Comparison of ENCODE assay signal across 24 cellular contexts in genomic region chr6:149988550-149989336, GRCh38. TPM values are rescaled to one million over a fixed set of nuclear protein-coding genes. Genes with fewer than 3 reads are reported as not detected.
DNase-seq lines count a peak whose midpoint lies in the region; ATAC-seq and FAIRE-seq lines count a peak whose summit lies in the region.
"Had no signal": no experiment of that assay in that cellular context is flagged by ENCODE, and none has a peak within 500 bp of the region (broad histone marks: within the 10 kb centered on the region; RNA-seq: fewer than 3 reads in every experiment).

No MANE protein-coding gene starts in this region.

- FAIRE-seq in small intestine (lab: Jason Lieb, UNC) = no peak
- FAIRE-seq: kidney had no signal

- ATAC-seq in memory B cell (ENCODE audit: low read depth) = no peak
- ATAC-seq: heart left ventricle had no signal

- no peak for DNase-seq in activated naive CD8-positive, alpha-beta T cell treated with anti-CD3 and anti-CD28 coated beads for 36 hours
- no peak for DNase-seq in activated T-helper 1 cell treated with anti-CD3 and anti-CD28 coated beads, Interleukin-12 subunit alpha, Interleukin-12 subunit beta, Interleukin-2, Interleukin-4 antibody, amounts not matched to agents 30 ng/mL and 10 ng/mL and 1 ng/mL, durations not matched to agents 14 hours and 24 hours and 36 hours (ENCODE audit: low spot score)
- DNase-seq in memory B cell (ENCODE audit: low spot score in 2 of 2) = no peak
- no peak for DNase-seq in globus pallidus (ENCODE audit: low spot score)
- no peak for DNase-seq in small intestine
- DNase-seq in mesenteric fat pad (ENCODE audit: low spot score) = no peak
- DNase-seq: activated gamma-delta T cell treated with Interleukin-2 at 50 U/mL for 16 hours; aorta; Caco-2; EL; heart left ventricle; KBM-7; kidney; NCI-H2029; NCI-H510A; occipital lobe; sigmoid colon; stimulated activated CD4-positive, alpha-beta T cell treated with anti-CD3 and anti-CD28 coated beads, Interleukin-2, amount 100 ng/mL, for 24 hours; stomach had no signal

- peaks cover 79% of the 10 kb centered on the region for H3K27me3 Mint-ChIP-seq in activated naive CD8-positive, alpha-beta T cell
- peaks cover 97% of the 10 kb centered on the region for H3K27me3 Mint-ChIP-seq in activated naive CD8-positive, alpha-beta T cell treated with anti-CD3 and anti-CD28 coated beads for 36 hours
- H3K27me3 Mint-ChIP-seq in activated T-helper 1 cell treated with anti-CD3 and anti-CD28 coated beads, Interleukin-12 subunit alpha, Interleukin-12 subunit beta, Interleukin-2, Interleukin-4 antibody, amounts not matched to agents 30 ng/mL and 10 ng/mL and 1 ng/mL, durations not matched to agents 14 hours and 24 hours and 36 hours (ENCODE audit: insufficient read depth) = peaks cover 90% of the 10 kb centered on the region
- peaks cover 53% of the 10 kb centered on the region for H3K27me3 Mint-ChIP-seq in memory B cell

- no peaks in the 10 kb centered on the region for H3K36me3 Mint-ChIP-seq in activated naive CD8-positive, alpha-beta T cell
- H3K36me3 Mint-ChIP-seq in activated naive CD8-positive, alpha-beta T cell treated with anti-CD3 and anti-CD28 coated beads for 36 hours = peaks cover 9% of the 10 kb centered on the region
- H3K36me3 Mint-ChIP-seq in activated T-helper 1 cell treated with anti-CD3 and anti-CD28 coated beads, Interleukin-12 subunit alpha, Interleukin-12 subunit beta, Interleukin-2, Interleukin-4 antibody, amounts not matched to agents 30 ng/mL and 10 ng/mL and 1 ng/mL, durations not matched to agents 14 hours and 24 hours and 36 hours (ENCODE audit: low read depth) = no peaks in the 10 kb centered on the region
- H3K36me3 Mint-ChIP-seq in memory B cell = peaks cover 5% of the 10 kb centered on the region

- H3K9me3 ChIP-seq in small intestine (ENCODE audit: control insufficient read depth, low read depth) = no peaks in the 10 kb centered on the region
- H3K9me3 ChIP-seq: Caco-2 had no signal

- intact Hi-C loops in activated T-helper 1 cell treated with anti-CD3 and anti-CD28 coated beads, Interleukin-12 subunit alpha, Interleukin-12 subunit beta, Interleukin-2, Interleukin-4 antibody, amounts not matched to agents 30 ng/mL and 10 ng/mL and 1 ng/mL, durations not matched to agents 14 hours and 24 hours and 36 hours (cut with micrococcal nuclease) = loop anchor here (2.0 kb wide), 1 partner anchor 28 kb away; no protein-coding TSS in a partner anchor

- H3K27ac ChIP-seq in small intestine (ENCODE audit: low read depth in 1 of 2, low read length in 1 of 2) = no peak overlapping the region
- H3K27ac ChIP-seq: heart left ventricle, sigmoid colon, stomach, VCaP had no signal

- H3K36me3 ChIP-seq in small intestine (ENCODE audit: control insufficient read depth in 2 of 2, insufficient read depth in 2 of 2, low read length in 2 of 2) = no peaks in the 10 kb centered on the region
- H3K36me3 ChIP-seq: heart left ventricle, sigmoid colon, stomach had no signal

- 9 to 14% (median 12%) methylated on average over 16 to 17 of the region's 17 CpGs for WGBS in small intestine, 3 donors

- no peak overlapping the region for H3K4me3 ChIP-seq in small intestine (ENCODE audit: low read depth in 1 of 2, low read length in 2 of 2)
- H3K4me3 ChIP-seq: heart left ventricle, sigmoid colon, stomach had no signal

- H3K27me3 ChIP-seq in small intestine (ENCODE audit: control insufficient read depth in 2 of 2, insufficient read depth in 2 of 2, low read length in 2 of 2) = peaks cover 14 to 61% of the 10 kb centered on the region in 2 donors

- H3K4me1 Mint-ChIP-seq in activated naive CD8-positive, alpha-beta T cell (ENCODE audit: low read depth) = peaks cover 27% of the 10 kb centered on the region
- H3K4me1 Mint-ChIP-seq in activated naive CD8-positive, alpha-beta T cell treated with anti-CD3 and anti-CD28 coated beads for 36 hours = peaks cover 28% of the 10 kb centered on the region
- H3K4me1 Mint-ChIP-seq in activated T-helper 1 cell treated with anti-CD3 and anti-CD28 coated beads, Interleukin-12 subunit alpha, Interleukin-12 subunit beta, Interleukin-2, Interleukin-4 antibody, amounts not matched to agents 30 ng/mL and 10 ng/mL and 1 ng/mL, durations not matched to agents 14 hours and 24 hours and 36 hours (ENCODE audit: low read depth) = peaks cover 39% of the 10 kb centered on the region
- peaks cover 25% of the 10 kb centered on the region for H3K4me1 Mint-ChIP-seq in memory B cell

- peak overlapping the region; percentile 35 for H3K4me3 Mint-ChIP-seq in activated naive CD8-positive, alpha-beta T cell
- no peak overlapping the region for H3K4me3 Mint-ChIP-seq in activated naive CD8-positive, alpha-beta T cell treated with anti-CD3 and anti-CD28 coated beads for 36 hours
- H3K4me3 Mint-ChIP-seq in activated T-helper 1 cell treated with anti-CD3 and anti-CD28 coated beads, Interleukin-12 subunit alpha, Interleukin-12 subunit beta, Interleukin-2, Interleukin-4 antibody, amounts not matched to agents 30 ng/mL and 10 ng/mL and 1 ng/mL, durations not matched to agents 14 hours and 24 hours and 36 hours = no peak overlapping the region
- peak overlapping the region; percentile 8 for H3K4me3 Mint-ChIP-seq in memory B cell

- H3K4me1 ChIP-seq in small intestine (ENCODE audit: control insufficient read depth in 2 of 2, insufficient read depth in 1 of 2, low read depth in 1 of 2, low read length in 1 of 2) = no peaks in the 10 kb centered on the region
- H3K4me1 ChIP-seq: Caco-2 had no signal

- H3K9me3 Mint-ChIP-seq in activated naive CD8-positive, alpha-beta T cell (ENCODE audit: low read depth) = peaks cover 7% of the 10 kb centered on the region
- peaks cover 10% of the 10 kb centered on the region for H3K9me3 Mint-ChIP-seq in activated naive CD8-positive, alpha-beta T cell treated with anti-CD3 and anti-CD28 coated beads for 36 hours
- H3K9me3 Mint-ChIP-seq in activated T-helper 1 cell treated with anti-CD3 and anti-CD28 coated beads, Interleukin-12 subunit alpha, Interleukin-12 subunit beta, Interleukin-2, Interleukin-4 antibody, amounts not matched to agents 30 ng/mL and 10 ng/mL and 1 ng/mL, durations not matched to agents 14 hours and 24 hours and 36 hours = peaks cover 16% of the 10 kb centered on the region
- H3K9me3 Mint-ChIP-seq in memory B cell = peaks cover 5% of the 10 kb centered on the region

- no peak overlapping the region for H3K27ac Mint-ChIP-seq in activated naive CD8-positive, alpha-beta T cell
- no peak overlapping the region for H3K27ac Mint-ChIP-seq in activated naive CD8-positive, alpha-beta T cell treated with anti-CD3 and anti-CD28 coated beads for 36 hours
- peak overlapping the region; percentile 70 for H3K27ac Mint-ChIP-seq in activated T-helper 1 cell treated with anti-CD3 and anti-CD28 coated beads, Interleukin-12 subunit alpha, Interleukin-12 subunit beta, Interleukin-2, Interleukin-4 antibody, amounts not matched to agents 30 ng/mL and 10 ng/mL and 1 ng/mL, durations not matched to agents 14 hours and 24 hours and 36 hours
- H3K27ac Mint-ChIP-seq in memory B cell = peak overlapping the region; percentile 15

RNA-seq across cellular contexts. Expression of gene ULBP1, which starts 25.0 kb away (rescaled TPM):
- 1 to 10 TPM; 2.8 to 2.9 TPM for total RNA-seq in activated naive CD8-positive, alpha-beta T cell treated with anti-CD3 and anti-CD28 coated beads for 36 hours
- total RNA-seq in activated T-helper 1 cell treated with anti-CD3 and anti-CD28 coated beads, Interleukin-12 subunit alpha, Interleukin-12 subunit beta, Interleukin-2, Interleukin-4 antibody, amounts not matched to agents 30 ng/mL and 10 ng/mL and 1 ng/mL, durations not matched to agents 14 hours and 24 hours and 36 hours = 0.91 and 0.99 TPM in 2 replicates
- polyA plus RNA-seq in small intestine = under 1 TPM in 1 of 3 donors, not detected in 2; 0.36 TPM
- total RNA-seq in mesenteric fat pad = 0.19 TPM

RNA-seq across cellular contexts. Expression of gene RAET1L, which starts 36.6 kb away (rescaled TPM):
- not detected for total RNA-seq in activated naive CD8-positive, alpha-beta T cell treated with anti-CD3 and anti-CD28 coated beads for 36 hours
- total RNA-seq in activated T-helper 1 cell treated with anti-CD3 and anti-CD28 coated beads, Interleukin-12 subunit alpha, Interleukin-12 subunit beta, Interleukin-2, Interleukin-4 antibody, amounts not matched to agents 30 ng/mL and 10 ng/mL and 1 ng/mL, durations not matched to agents 14 hours and 24 hours and 36 hours = not detected in 2 replicates
- not detected for polyA plus RNA-seq in small intestine
- not detected for total RNA-seq in mesenteric fat pad
- total RNA-seq: aorta, Caco-2, cerebellum, H4, heart left ventricle, sigmoid colon, stomach, ureter had no signal
- polyA plus RNA-seq: aorta, heart left ventricle, sigmoid colon had no signal

RNA-seq across cellular contexts. Expression of gene ULBP2, which starts 46.9 kb away (rescaled TPM):
- under 1 TPM; 0.43 to 0.62 TPM for total RNA-seq in activated naive CD8-positive, alpha-beta T cell treated with anti-CD3 and anti-CD28 coated beads for 36 hours
- total RNA-seq in activated T-helper 1 cell treated with anti-CD3 and anti-CD28 coated beads, Interleukin-12 subunit alpha, Interleukin-12 subunit beta, Interleukin-2, Interleukin-4 antibody, amounts not matched to agents 30 ng/mL and 10 ng/mL and 1 ng/mL, durations not matched to agents 14 hours and 24 hours and 36 hours = 0.32 and 0.65 TPM in 2 replicates
- polyA plus RNA-seq in small intestine = under 1 TPM in 1 of 3 donors, not detected in 2; 0.30 TPM
- 0.96 TPM for total RNA-seq in mesenteric fat pad
- total RNA-seq: sigmoid colon had no signal

Comparison
In these comparisons a context has a peak if more than half of its experiments do, and no peak if none do; other contexts are left out.
1. H3K4me3 Mint-ChIP-seq: peak in activated naive CD8-positive, alpha-beta T cell (single experiment) and memory B cell (single experiment); none in activated naive CD8-positive, alpha-beta T cell treated with anti-CD3 and anti-CD28 coated beads for 36 hours (single experiment) and activated T-helper 1 cell treated with anti-CD3 and anti-CD28 coated beads, Interleukin-12 subunit alpha, Interleukin-12 subunit beta, Interleukin-2, Interleukin-4 antibody, amounts not matched to agents 30 ng/mL and 10 ng/mL and 1 ng/mL, durations not matched to agents 14 hours and 24 hours and 36 hours (single experiment).
2. H3K27ac Mint-ChIP-seq: peak in activated T-helper 1 cell treated with anti-CD3 and anti-CD28 coated beads, Interleukin-12 subunit alpha, Interleukin-12 subunit beta, Interleukin-2, Interleukin-4 antibody, amounts not matched to agents 30 ng/mL and 10 ng/mL and 1 ng/mL, durations not matched to agents 14 hours and 24 hours and 36 hours (single experiment) and memory B cell (single experiment); none in activated naive CD8-positive, alpha-beta T cell (single experiment) and activated naive CD8-positive, alpha-beta T cell treated with anti-CD3 and anti-CD28 coated beads for 36 hours (single experiment).